9 cellular contexts compared by ENCODE assay signal in genomic region chr3:124351430-124352142, GRCh38.
DNase-seq lines count a peak whose midpoint lies in the region; ATAC-seq and TF ChIP-seq lines count a peak whose summit lies in the region.
"Had no signal": no experiment of that assay in that cellular context is flagged by ENCODE, and none has a peak within 500 bp of the region (broad histone marks: within the 10 kb centered on the region; RNA-seq: fewer than 3 reads in every experiment).

No MANE protein-coding gene starts in this region.

- H3K4me3 ChIP-seq in right cardiac atrium (ENCODE audit: low read length): no peak overlapping the region
- H3K4me3 ChIP-seq in smooth muscle cell: no peak overlapping the region

- no peak overlapping the region for H3K4me3 Mint-ChIP-seq in activated CD4-positive, alpha-beta T cell treated with anti-CD3 and anti-CD28 coated beads, Interleukin-2, amount 10 ng/mL, durations not matched to agents 7 days and 5 days
- no peak overlapping the region for H3K4me3 Mint-ChIP-seq in activated CD4-positive, alpha-beta T cell treated with anti-CD3 and anti-CD28 coated beads for 36 hours
- H3K4me3 Mint-ChIP-seq in activated CD8-positive, alpha-beta T cell treated with anti-CD3 and anti-CD28 coated beads for 36 hours: no peak overlapping the region
- H3K4me3 Mint-ChIP-seq: activated naive CD8-positive, alpha-beta T cell had no signal

- H3K9me3 ChIP-seq in right cardiac atrium (ENCODE audit: control insufficient read depth, low read length): no peaks in the 10 kb centered on the region
- H3K9me3 ChIP-seq in smooth muscle cell (replicated peaks; ENCODE audit: low read depth): no peaks in the 10 kb centered on the region

- H3K27me3 ChIP-seq in right cardiac atrium (ENCODE audit: control insufficient read depth, insufficient read depth) (no peaks in the 10 kb centered on the region), smooth muscle cell (ENCODE audit: low read depth) (no peaks in the 10 kb centered on the region)

- H3K79me2 ChIP-seq in smooth muscle cell (ENCODE audit: low read depth): no peaks in the 10 kb centered on the region

- H3K4me2 ChIP-seq in smooth muscle cell: peak overlapping the region; percentile 53

- H3K4me1 ChIP-seq in right cardiac atrium (ENCODE audit: control insufficient read depth, insufficient read depth, low read length): no peaks in the 10 kb centered on the region
- peaks cover 12% of the 10 kb centered on the region for H3K4me1 ChIP-seq in smooth muscle cell (ENCODE audit: low read depth)

- intact Hi-C loops in activated CD4-positive, alpha-beta T cell treated with anti-CD3 and anti-CD28 coated beads for 36 hours (cut with DNase I, micrococcal nuclease): loop anchor here (1.0 to 2.0 kb wide), 3 partner anchors 117 to 199 kb away; no protein-coding TSS in a partner anchor
- intact Hi-C loops in right cardiac atrium (cut with DNase I): loop anchor here (2.0 to 10.0 kb wide), 4 partner anchors 113 to 203 kb away; no protein-coding TSS in a partner anchor
- intact Hi-C loops in activated CD8-positive, alpha-beta T cell treated with anti-CD3 and anti-CD28 coated beads for 36 hours (cut with micrococcal nuclease): loop anchor here (10.0 kb wide), 1 partner anchor 113 kb away; no protein-coding TSS in a partner anchor

- CTCF ChIA-PET in activated CD4-positive, alpha-beta T cell treated with anti-CD3 and anti-CD28 coated beads, Interleukin-2, amount 10 ng/mL, durations not matched to agents 7 days and 5 days (lab: Charles Lee): interaction anchor here (1.2 kb wide), 1 partner anchor 209 kb away, joined by 4 read pairs; no protein-coding TSS in a partner anchor
- CTCF ChIA-PET in activated CD4-positive, alpha-beta T cell treated with anti-CD3 and anti-CD28 coated beads for 36 hours (lab: Charles Lee): interaction anchor here (0.6 to 1.5 kb wide), 7 partner anchors 9 to 663 kb away, joined by 3 to 7 read pairs (median 4); no protein-coding TSS in a partner anchor
- CTCF ChIA-PET in activated CD8-positive, alpha-beta T cell treated with anti-CD3 and anti-CD28 coated beads for 36 hours (lab: Charles Lee): interaction anchor here (0.8 to 1.4 kb wide), 6 partner anchors 12 to 208 kb away, joined by 3 to 6 read pairs (median 4); no protein-coding TSS in a partner anchor

- TF ChIP-seq CTCF in smooth muscle cell (IDR thresholded peaks at IDR 0.05; ENCODE audit: borderline replicate concordance, insufficient read depth, poor library complexity, severe bottlenecking): peak; percentile 63
- no peak for TF ChIP-seq CTCF in activated CD8-positive, alpha-beta T cell treated with anti-CD3 and anti-CD28 coated beads for 36 hours (IDR thresholded peaks at IDR 0.05)

- no peaks in the 10 kb centered on the region for H3K4me1 Mint-ChIP-seq in activated CD4-positive, alpha-beta T cell treated with anti-CD3 and anti-CD28 coated beads, Interleukin-2, amount 10 ng/mL, durations not matched to agents 7 days and 5 days
- no peaks in the 10 kb centered on the region for H3K4me1 Mint-ChIP-seq in activated CD4-positive, alpha-beta T cell treated with anti-CD3 and anti-CD28 coated beads for 36 hours
- no peaks in the 10 kb centered on the region for H3K4me1 Mint-ChIP-seq in activated CD8-positive, alpha-beta T cell treated with anti-CD3 and anti-CD28 coated beads for 36 hours (ENCODE audit: low read depth)

- H3K36me3 ChIP-seq in smooth muscle cell (ENCODE audit: low read depth): no peaks in the 10 kb centered on the region

- H3K27ac Mint-ChIP-seq in activated CD4-positive, alpha-beta T cell treated with anti-CD3 and anti-CD28 coated beads, Interleukin-2, amount 10 ng/mL, durations not matched to agents 7 days and 5 days: no peak overlapping the region
- no peak overlapping the region for H3K27ac Mint-ChIP-seq in activated CD4-positive, alpha-beta T cell treated with anti-CD3 and anti-CD28 coated beads for 36 hours
- no peak overlapping the region for H3K27ac Mint-ChIP-seq in activated CD8-positive, alpha-beta T cell treated with anti-CD3 and anti-CD28 coated beads for 36 hours
- H3K27ac Mint-ChIP-seq: activated naive CD8-positive, alpha-beta T cell had no signal

- no peak overlapping the region for H2AFZ ChIP-seq in smooth muscle cell (ENCODE audit: low read depth)

- no peak overlapping the region for H3K9ac ChIP-seq in smooth muscle cell (ENCODE audit: low read depth)

- POLR2A ChIA-PET in activated CD4-positive, alpha-beta T cell treated with anti-CD3 and anti-CD28 coated beads, Interleukin-2, amount 10 ng/mL, durations not matched to agents 7 days and 5 days (lab: Charles Lee): no interaction called here
- POLR2A ChIA-PET in activated CD4-positive, alpha-beta T cell treated with anti-CD3 and anti-CD28 coated beads for 36 hours (lab: Charles Lee): no interaction called here
- POLR2A ChIA-PET in activated CD8-positive, alpha-beta T cell treated with anti-CD3 and anti-CD28 coated beads for 36 hours (lab: Charles Lee): no interaction called here

- WGBS in right cardiac atrium: 55% methylated on average over 4 of the region's 4 CpGs
- WGBS in smooth muscle cell (ENCODE audit: low lambda C conversion rate): 37% methylated on average over 4 of the region's 4 CpGs

- DNase-seq in activated CD4-positive, alpha-beta T cell treated with anti-CD3 and anti-CD28 coated beads, Interleukin-2, amount 10 ng/mL, durations not matched to agents 7 days and 5 days: peak; percentile 7
- no peak for DNase-seq in activated CD4-positive, alpha-beta T cell treated with anti-CD3 and anti-CD28 coated beads for 36 hours
- DNase-seq in NCI-H2029 (lab: John Stamatoyannopoulos, UW) (peak; percentile 73), amniotic epithelial cell (ENCODE audit: low read depth) (peak; percentile 68), right cardiac atrium (no peak), smooth muscle cell (lab: John Stamatoyannopoulos, UW; ENCODE audit: unreplicated experiment) (no peak)
- no peak for DNase-seq in stimulated activated CD4-positive, alpha-beta T cell treated with anti-CD3 and anti-CD28 coated beads, Interleukin-1b, Interleukin-23, amount 100 ng/mL, for 48 hours
- no peak for DNase-seq in activated CD8-positive, alpha-beta T cell treated with anti-CD3 and anti-CD28 coated beads for 36 hours

- H3K27ac ChIP-seq in right cardiac atrium (ENCODE audit: low read length) (no peak overlapping the region), smooth muscle cell (ENCODE audit: low read depth) (peak overlapping the region; percentile 21)

- H3K27me3 Mint-ChIP-seq in activated CD4-positive, alpha-beta T cell treated with anti-CD3 and anti-CD28 coated beads, Interleukin-2, amount 10 ng/mL, durations not matched to agents 7 days and 5 days: peaks cover 20% of the 10 kb centered on the region
- peaks cover 12% of the 10 kb centered on the region for H3K27me3 Mint-ChIP-seq in activated CD4-positive, alpha-beta T cell treated with anti-CD3 and anti-CD28 coated beads for 36 hours
- peaks cover 2% of the 10 kb centered on the region for H3K27me3 Mint-ChIP-seq in activated CD8-positive, alpha-beta T cell treated with anti-CD3 and anti-CD28 coated beads for 36 hours

- H3K9me3 Mint-ChIP-seq in activated CD4-positive, alpha-beta T cell treated with anti-CD3 and anti-CD28 coated beads, Interleukin-2, amount 10 ng/mL, durations not matched to agents 7 days and 5 days: no peaks in the 10 kb centered on the region
- peaks cover under 1% of the 10 kb centered on the region for H3K9me3 Mint-ChIP-seq in activated CD4-positive, alpha-beta T cell treated with anti-CD3 and anti-CD28 coated beads for 36 hours (ENCODE audit: low read depth)
- peaks cover under 1% of the 10 kb centered on the region for H3K9me3 Mint-ChIP-seq in activated CD8-positive, alpha-beta T cell treated with anti-CD3 and anti-CD28 coated beads for 36 hours

- H3K36me3 Mint-ChIP-seq in activated CD4-positive, alpha-beta T cell treated with anti-CD3 and anti-CD28 coated beads, Interleukin-2, amount 10 ng/mL, durations not matched to agents 7 days and 5 days (ENCODE audit: low read depth): no peaks in the 10 kb centered on the region
- no peaks in the 10 kb centered on the region for H3K36me3 Mint-ChIP-seq in activated CD4-positive, alpha-beta T cell treated with anti-CD3 and anti-CD28 coated beads for 36 hours (ENCODE audit: low read depth)
- H3K36me3 Mint-ChIP-seq in activated CD8-positive, alpha-beta T cell treated with anti-CD3 and anti-CD28 coated beads for 36 hours (ENCODE audit: low read depth): no peaks in the 10 kb centered on the region
- H3K36me3 Mint-ChIP-seq: activated naive CD8-positive, alpha-beta T cell had no signal

- no peaks in the 10 kb centered on the region for H3F3A ChIP-seq in smooth muscle cell (ENCODE audit: low read depth)

- no peak for ATAC-seq in activated CD4-positive, alpha-beta T cell treated with anti-CD3 and anti-CD28 coated beads for 36 hours
- ATAC-seq in right cardiac atrium: peak; percentile 76 to 85
- no peak for ATAC-seq in activated CD8-positive, alpha-beta T cell treated with anti-CD3 and anti-CD28 coated beads for 36 hours

- no peaks in the 10 kb centered on the region for H4K20me1 ChIP-seq in smooth muscle cell (ENCODE audit: low read depth)

Comparison
In these comparisons a context has a peak if more than half of its experiments do, and no peak if none do; other contexts are left out.
1. DNase-seq: peak in activated CD4-positive, alpha-beta T cell treated with anti-CD3 and anti-CD28 coated beads, Interleukin-2, amount 10 ng/mL, durations not matched to agents 7 days and 5 days (single experiment), NCI-H2029 (single experiment) and amniotic epithelial cell (single experiment); none in activated CD4-positive, alpha-beta T cell treated with anti-CD3 and anti-CD28 coated beads for 36 hours (single experiment), right cardiac atrium (0 of 3), smooth muscle cell (single experiment), stimulated activated CD4-positive, alpha-beta T cell treated with anti-CD3 and anti-CD28 coated beads, Interleukin-1b, Interleukin-23, amount 100 ng/mL, for 48 hours (single experiment) and activated CD8-positive, alpha-beta T cell treated with anti-CD3 and anti-CD28 coated beads for 36 hours (single experiment).
2. ATAC-seq: peak in right cardiac atrium (2 of 2); none in activated CD4-positive, alpha-beta T cell treated with anti-CD3 and anti-CD28 coated beads for 36 hours (single experiment) and activated CD8-positive, alpha-beta T cell treated with anti-CD3 and anti-CD28 coated beads for 36 hours (single experiment).